In genomic region chr4:145481164-145481941, GRCh38 we compare ENCODE assay signal across 1 cellular context.
TF ChIP-seq lines count a peak whose summit lies in the region.

TSS of gene SMAD1 (plus strand) at chr4:145481853. CDS start at chr4:145514614, 32,761 bp downstream.

TF ChIP-seq in HepG2, 621 proteins besides CTCF, POLR2A, EP300 and RAD21 (continued from another document and continues in another):
- TF ChIP-seq, protein P1, sequence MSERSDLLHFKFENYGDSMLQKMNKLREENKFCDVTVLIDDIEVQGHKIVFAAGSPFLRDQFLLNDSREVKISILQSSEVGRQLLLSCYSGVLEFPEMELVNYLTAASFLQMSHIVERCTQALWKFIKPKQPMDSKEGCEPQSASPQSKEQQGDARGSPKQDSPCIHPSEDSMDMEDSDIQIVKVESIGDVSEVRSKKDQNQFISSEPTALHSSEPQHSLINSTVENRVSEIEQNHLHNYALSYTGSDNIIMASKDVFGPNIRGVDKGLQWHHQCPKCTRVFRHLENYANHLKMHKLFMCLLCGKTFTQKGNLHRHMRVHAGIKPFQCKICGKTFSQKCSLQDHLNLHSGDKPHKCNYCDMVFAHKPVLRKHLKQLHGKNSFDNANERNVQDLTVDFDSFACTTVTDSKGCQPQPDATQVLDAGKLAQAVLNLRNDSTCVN (CRISPR knock-in tag; IDR thresholded peaks at IDR 0.05; ENCODE audit: borderline replicate concordance) = no peak
- TF ChIP-seq ZBTB37 (CRISPR knock-in tag; IDR thresholded peaks at IDR 0.05) (no peak), TARDBP (CRISPR knock-in tag; IDR thresholded peaks at IDR 0.05) (no peak), ZNF143 (CRISPR knock-in tag; IDR thresholded peaks at IDR 0.05) (no peak), CBX1 (IDR thresholded peaks at IDR 0.05; ENCODE audit: low read depth) (peak; percentile 20), ZNF788 (CRISPR knock-in tag; IDR thresholded peaks at IDR 0.05; ENCODE audit: borderline replicate concordance) (no peak), ZFP91 (CRISPR knock-in tag; IDR thresholded peaks at IDR 0.05; ENCODE audit: borderline replicate concordance) (no peak), ZNF24 (IDR thresholded peaks at IDR 0.05) (no peak), SAFB2 (CRISPR knock-in tag; IDR thresholded peaks at IDR 0.05; ENCODE audit: borderline replicate concordance, low read depth) (no peak), NFYC (CRISPR knock-in tag; IDR thresholded peaks at IDR 0.05) (no peak), TGIF2 (CRISPR knock-in tag; IDR thresholded peaks at IDR 0.05) (peak; percentile 67; the same call in 1 of the 2 replicates), TBL1XR1 (IDR thresholded peaks at IDR 0.05; ENCODE audit: borderline replicate concordance, low read length, partially characterized antibody) (no peak), WIZ (CRISPR knock-in tag; IDR thresholded peaks at IDR 0.05) (0 out of 2 replicates have a peak, but pooled peaks have one; percentile 30), NCOR1 (IDR thresholded peaks at IDR 0.05; ENCODE audit: borderline replicate concordance, low read length) (no peak), SP5 (CRISPR knock-in tag; IDR thresholded peaks at IDR 0.05; ENCODE audit: borderline replicate concordance, low read depth) (no peak), ZNF292 (CRISPR knock-in tag; IDR thresholded peaks at IDR 0.05; ENCODE audit: borderline replicate concordance, low read depth) (0 out of 2 replicates have a peak, but pooled peaks have one; percentile 30), NKX3-1 (CRISPR knock-in tag; IDR thresholded peaks at IDR 0.05) (0 out of 2 replicates have a peak, but pooled peaks have one; percentile 25), NR2F1 (CRISPR knock-in tag; IDR thresholded peaks at IDR 0.05) (no peak), HNRNPH1 (optimal IDR thresholded peaks at IDR 0.05; ENCODE audit: low read depth, low read length) (no peak), STAG1 (CRISPR knock-in tag; IDR thresholded peaks at IDR 0.05) (no peak), NFYB (CRISPR knock-in tag; IDR thresholded peaks at IDR 0.05) (no peak), ZNF281 (CRISPR knock-in tag; IDR thresholded peaks at IDR 0.05; ENCODE audit: borderline replicate concordance) (peak; percentile 41; the same call in 1 of the 2 replicates), ATF4 (CRISPR knock-in tag; IDR thresholded peaks at IDR 0.05) (0 out of 4 replicates have a peak, but pooled peaks of 1 of the 2 experiments have one; percentile 7), GTF2F1 (IDR thresholded peaks at IDR 0.05; ENCODE audit: low read length) (no peak), ZNF530 (CRISPR knock-in tag; IDR thresholded peaks at IDR 0.05; ENCODE audit: low read depth) (no peak), NFE2L1 (CRISPR knock-in tag; IDR thresholded peaks at IDR 0.05; ENCODE audit: borderline replicate concordance) (no peak), ZBTB38 (CRISPR knock-in tag; IDR thresholded peaks at IDR 0.05) (no peak), HCFC1 (IDR thresholded peaks at IDR 0.05; ENCODE audit: low read depth, low read length) (no peak)
- TF ChIP-seq, protein P2, sequence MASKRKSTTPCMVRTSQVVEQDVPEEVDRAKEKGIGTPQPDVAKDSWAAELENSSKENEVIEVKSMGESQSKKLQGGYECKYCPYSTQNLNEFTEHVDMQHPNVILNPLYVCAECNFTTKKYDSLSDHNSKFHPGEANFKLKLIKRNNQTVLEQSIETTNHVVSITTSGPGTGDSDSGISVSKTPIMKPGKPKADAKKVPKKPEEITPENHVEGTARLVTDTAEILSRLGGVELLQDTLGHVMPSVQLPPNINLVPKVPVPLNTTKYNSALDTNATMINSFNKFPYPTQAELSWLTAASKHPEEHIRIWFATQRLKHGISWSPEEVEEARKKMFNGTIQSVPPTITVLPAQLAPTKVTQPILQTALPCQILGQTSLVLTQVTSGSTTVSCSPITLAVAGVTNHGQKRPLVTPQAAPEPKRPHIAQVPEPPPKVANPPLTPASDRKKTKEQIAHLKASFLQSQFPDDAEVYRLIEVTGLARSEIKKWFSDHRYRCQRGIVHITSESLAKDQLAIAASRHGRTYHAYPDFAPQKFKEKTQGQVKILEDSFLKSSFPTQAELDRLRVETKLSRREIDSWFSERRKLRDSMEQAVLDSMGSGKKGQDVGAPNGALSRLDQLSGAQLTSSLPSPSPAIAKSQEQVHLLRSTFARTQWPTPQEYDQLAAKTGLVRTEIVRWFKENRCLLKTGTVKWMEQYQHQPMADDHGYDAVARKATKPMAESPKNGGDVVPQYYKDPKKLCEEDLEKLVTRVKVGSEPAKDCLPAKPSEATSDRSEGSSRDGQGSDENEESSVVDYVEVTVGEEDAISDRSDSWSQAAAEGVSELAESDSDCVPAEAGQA (IDR thresholded peaks at IDR 0.05; ENCODE audit: low read depth) = no peak
- TF ChIP-seq, protein P2 (CRISPR knock-in tag; IDR thresholded peaks at IDR 0.05; ENCODE audit: borderline replicate concordance) = no peak
- TF ChIP-seq, protein P3, sequence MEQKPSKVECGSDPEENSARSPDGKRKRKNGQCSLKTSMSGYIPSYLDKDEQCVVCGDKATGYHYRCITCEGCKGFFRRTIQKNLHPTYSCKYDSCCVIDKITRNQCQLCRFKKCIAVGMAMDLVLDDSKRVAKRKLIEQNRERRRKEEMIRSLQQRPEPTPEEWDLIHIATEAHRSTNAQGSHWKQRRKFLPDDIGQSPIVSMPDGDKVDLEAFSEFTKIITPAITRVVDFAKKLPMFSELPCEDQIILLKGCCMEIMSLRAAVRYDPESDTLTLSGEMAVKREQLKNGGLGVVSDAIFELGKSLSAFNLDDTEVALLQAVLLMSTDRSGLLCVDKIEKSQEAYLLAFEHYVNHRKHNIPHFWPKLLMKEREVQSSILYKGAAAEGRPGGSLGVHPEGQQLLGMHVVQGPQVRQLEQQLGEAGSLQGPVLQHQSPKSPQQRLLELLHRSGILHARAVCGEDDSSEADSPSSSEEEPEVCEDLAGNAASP (CRISPR knock-in tag; IDR thresholded peaks at IDR 0.05; ENCODE audit: borderline replicate concordance) = no peak
- TF ChIP-seq, protein P4, sequence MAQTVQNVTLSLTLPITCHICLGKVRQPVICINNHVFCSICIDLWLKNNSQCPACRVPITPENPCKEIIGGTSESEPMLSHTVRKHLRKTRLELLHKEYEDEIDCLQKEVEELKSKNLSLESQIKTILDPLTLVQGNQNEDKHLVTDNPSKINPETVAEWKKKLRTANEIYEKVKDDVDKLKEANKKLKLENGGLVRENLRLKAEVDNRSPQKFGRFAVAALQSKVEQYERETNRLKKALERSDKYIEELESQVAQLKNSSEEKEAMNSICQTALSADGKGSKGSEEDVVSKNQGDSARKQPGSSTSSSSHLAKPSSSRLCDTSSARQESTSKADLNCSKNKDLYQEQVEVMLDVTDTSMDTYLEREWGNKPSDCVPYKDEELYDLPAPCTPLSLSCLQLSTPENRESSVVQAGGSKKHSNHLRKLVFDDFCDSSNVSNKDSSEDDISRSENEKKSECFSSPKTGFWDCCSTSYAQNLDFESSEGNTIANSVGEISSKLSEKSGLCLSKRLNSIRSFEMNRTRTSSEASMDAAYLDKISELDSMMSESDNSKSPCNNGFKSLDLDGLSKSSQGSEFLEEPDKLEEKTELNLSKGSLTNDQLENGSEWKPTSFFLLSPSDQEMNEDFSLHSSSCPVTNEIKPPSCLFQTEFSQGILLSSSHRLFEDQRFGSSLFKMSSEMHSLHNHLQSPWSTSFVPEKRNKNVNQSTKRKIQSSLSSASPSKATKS (CRISPR knock-in tag; IDR thresholded peaks at IDR 0.05) = no peak
- TF ChIP-seq, protein P5, sequence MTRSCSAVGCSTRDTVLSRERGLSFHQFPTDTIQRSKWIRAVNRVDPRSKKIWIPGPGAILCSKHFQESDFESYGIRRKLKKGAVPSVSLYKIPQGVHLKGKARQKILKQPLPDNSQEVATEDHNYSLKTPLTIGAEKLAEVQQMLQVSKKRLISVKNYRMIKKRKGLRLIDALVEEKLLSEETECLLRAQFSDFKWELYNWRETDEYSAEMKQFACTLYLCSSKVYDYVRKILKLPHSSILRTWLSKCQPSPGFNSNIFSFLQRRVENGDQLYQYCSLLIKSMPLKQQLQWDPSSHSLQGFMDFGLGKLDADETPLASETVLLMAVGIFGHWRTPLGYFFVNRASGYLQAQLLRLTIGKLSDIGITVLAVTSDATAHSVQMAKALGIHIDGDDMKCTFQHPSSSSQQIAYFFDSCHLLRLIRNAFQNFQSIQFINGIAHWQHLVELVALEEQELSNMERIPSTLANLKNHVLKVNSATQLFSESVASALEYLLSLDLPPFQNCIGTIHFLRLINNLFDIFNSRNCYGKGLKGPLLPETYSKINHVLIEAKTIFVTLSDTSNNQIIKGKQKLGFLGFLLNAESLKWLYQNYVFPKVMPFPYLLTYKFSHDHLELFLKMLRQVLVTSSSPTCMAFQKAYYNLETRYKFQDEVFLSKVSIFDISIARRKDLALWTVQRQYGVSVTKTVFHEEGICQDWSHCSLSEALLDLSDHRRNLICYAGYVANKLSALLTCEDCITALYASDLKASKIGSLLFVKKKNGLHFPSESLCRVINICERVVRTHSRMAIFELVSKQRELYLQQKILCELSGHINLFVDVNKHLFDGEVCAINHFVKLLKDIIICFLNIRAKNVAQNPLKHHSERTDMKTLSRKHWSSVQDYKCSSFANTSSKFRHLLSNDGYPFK (CRISPR knock-in tag; IDR thresholded peaks at IDR 0.05; ENCODE audit: borderline replicate concordance) = no peak
- TF ChIP-seq, protein P6, sequence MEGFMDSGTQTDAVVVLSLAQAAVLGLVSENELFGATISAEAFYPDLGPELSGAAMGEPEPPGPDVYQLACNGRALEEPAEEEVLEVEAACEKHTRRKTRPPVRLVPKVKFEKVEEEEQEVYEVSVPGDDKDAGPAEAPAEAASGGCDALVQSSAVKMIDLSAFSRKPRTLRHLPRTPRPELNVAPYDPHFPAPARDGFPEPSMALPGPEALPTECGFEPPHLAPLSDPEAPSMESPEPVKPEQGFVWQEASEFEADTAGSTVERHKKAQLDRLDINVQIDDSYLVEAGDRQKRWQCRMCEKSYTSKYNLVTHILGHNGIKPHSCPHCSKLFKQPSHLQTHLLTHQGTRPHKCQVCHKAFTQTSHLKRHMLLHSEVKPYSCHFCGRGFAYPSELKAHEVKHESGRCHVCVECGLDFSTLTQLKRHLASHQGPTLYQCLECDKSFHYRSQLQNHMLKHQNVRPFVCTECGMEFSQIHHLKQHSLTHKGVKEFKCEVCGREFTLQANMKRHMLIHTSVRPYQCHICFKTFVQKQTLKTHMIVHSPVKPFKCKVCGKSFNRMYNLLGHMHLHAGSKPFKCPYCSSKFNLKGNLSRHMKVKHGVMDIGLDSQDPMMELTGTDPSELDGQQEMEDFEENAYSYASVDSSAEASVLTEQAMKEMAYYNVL (CRISPR knock-in tag; IDR thresholded peaks at IDR 0.05; ENCODE audit: borderline replicate concordance) = no peak
